Comparison of ENCODE assay signal across 8 cellular contexts in genomic region chr7:30159698-30160143, GRCh38. TPM values are rescaled to one million over a fixed set of nuclear protein-coding genes. Genes with fewer than 3 reads are reported as not detected.
DNase-seq lines count a peak whose midpoint lies in the region; ATAC-seq and TF ChIP-seq lines count a peak whose summit lies in the region.

No MANE protein-coding gene starts in this region.

- H3K9me3 Mint-ChIP-seq in Calu3 (ENCODE audit: low read depth, unreplicated experiment): no peaks in the 10 kb centered on the region

- H3K4me3 ChIP-seq in GM23248 (no peak overlapping the region), RWPE2 (ENCODE audit: severe bottlenecking) (no peak overlapping the region), esophagus muscularis mucosa (no peak overlapping the region)

- H2AFZ ChIP-seq in GM23248: no peak overlapping the region

- CTCF ChIA-PET in Calu3 (lab: Charles Lee): interaction anchor here (0.7 to 1.1 kb wide), 2 partner anchors 12 to 402 kb away, joined by 3 read pairs; no protein-coding TSS in a partner anchor

- H3K79me2 ChIP-seq in GM23248 (ENCODE audit: insufficient read depth): no peaks in the 10 kb centered on the region

- H3K4me1 ChIP-seq in GM23248 (ENCODE audit: insufficient read depth) (peaks cover 15% of the 10 kb centered on the region), RWPE2 (ENCODE audit: insufficient read depth, poor library complexity, severe bottlenecking) (peaks cover 22% of the 10 kb centered on the region), esophagus muscularis mucosa (peaks cover 19 to 53% (median 45%) of the 10 kb centered on the region in 4 donors)

- H3K4me3 Mint-ChIP-seq in Calu3 (ENCODE audit: low read depth, unreplicated experiment): no peak overlapping the region

- BruUV-seq in Calu3 (replicated peaks; lab: Mats Ljungman, UMichigan): no TSS peak

- H3K27me3 ChIP-seq in GM23248 (replicated peaks; ENCODE audit: insufficient read depth): no peaks in the 10 kb centered on the region
- no peaks in the 10 kb centered on the region for H3K27me3 ChIP-seq in RWPE2 (ENCODE audit: insufficient read depth, poor library complexity, severe bottlenecking)
- H3K27me3 ChIP-seq in esophagus muscularis mucosa: no peaks in the 10 kb centered on the region

- TF ChIP-seq CTCF in Calu3 (IDR thresholded peaks at IDR 0.05; ENCODE audit: unreplicated experiment): no peak
- peak; percentile 25 for TF ChIP-seq CTCF in RWPE2 (IDR thresholded peaks at IDR 0.05; ENCODE audit: poor library complexity, severe bottlenecking)
- TF ChIP-seq CTCF in esophagus muscularis mucosa (IDR thresholded peaks at IDR 0.05): peak in 1 of 3 experiments; percentile 14

- no peaks in the 10 kb centered on the region for H3K27me3 Mint-ChIP-seq in Calu3 (ENCODE audit: unreplicated experiment)

- H3K36me3 ChIP-seq in GM23248 (ENCODE audit: low read depth) (no peaks in the 10 kb centered on the region), RWPE2 (ENCODE audit: low read depth) (no peaks in the 10 kb centered on the region), esophagus muscularis mucosa (peaks cover 0 to 52% (median 13%) of the 10 kb centered on the region in 4 donors)

- H3K9me2 ChIP-seq in GM23248 (ENCODE audit: insufficient read depth): no peaks in the 10 kb centered on the region

- H3K36me3 Mint-ChIP-seq in Calu3 (ENCODE audit: insufficient read depth, unreplicated experiment): no peaks in the 10 kb centered on the region

- no peaks in the 10 kb centered on the region for H4K20me1 ChIP-seq in GM23248 (ENCODE audit: insufficient read depth)

- TF ChIP-seq POLR2A in esophagus muscularis mucosa (IDR thresholded peaks at IDR 0.05; ENCODE audit: low read depth): no peak

- 49 to 56% methylated on average over 6 of the region's 6 CpGs for WGBS in GM23248 (ENCODE audit: low coverage in 1 of 2, low lambda C conversion rate in 2 of 2, missing lambda C conversion rate in 2 of 2), 2 experiments
- 50% methylated on average over 6 of the region's 6 CpGs for WGBS in esophagus muscularis mucosa

- no peak overlapping the region for H3K4me2 ChIP-seq in GM23248 (ENCODE audit: unreplicated experiment)

- H3K27ac Mint-ChIP-seq in Calu3 (ENCODE audit: unreplicated experiment): no peak overlapping the region

- H3K27ac ChIP-seq in GM23248: no peak overlapping the region
- H3K27ac ChIP-seq in RWPE2 (ENCODE audit: poor library complexity, severe bottlenecking): no peak overlapping the region
- H3K27ac ChIP-seq in esophagus muscularis mucosa (replicated peaks in 1 of 4): peak overlapping the region in 3 of 4 donors; percentile 32 to 52 (median 50)

- no peak for TF ChIP-seq EP300 in esophagus muscularis mucosa (IDR thresholded peaks at IDR 0.05)

- 0 out of 2 replicates have a peak, but pooled peaks cover 5% of the 10 kb centered on the region for H3F3A ChIP-seq in GM23248 (ENCODE audit: insufficient read depth)

- no peaks in the 10 kb centered on the region for H3K9me3 ChIP-seq in GM23248 (ENCODE audit: low read depth)
- H3K9me3 ChIP-seq in RWPE2 (ENCODE audit: severe bottlenecking): no peaks in the 10 kb centered on the region
- H3K9me3 ChIP-seq in esophagus muscularis mucosa: no peaks in the 10 kb centered on the region

- H3K4me1 Mint-ChIP-seq in Calu3 (ENCODE audit: low read depth, unreplicated experiment): peaks cover 23% of the 10 kb centered on the region

- peak; percentile 30 for DNase-seq in Calu3
- DNase-seq in GM23248: peak; percentile 62
- DNase-seq in RWPE2 (ENCODE audit: low spot score): no peak
- no peak for DNase-seq in esophagus muscularis mucosa (ENCODE audit: extremely low spot score)
- no peak for DNase-seq in sciatic nerve (ENCODE audit: low spot score)
- no peak for DNase-seq in activated gamma-delta T cell treated with Interleukin-2 at 50 U/mL for 16 hours
- DNase-seq in activated effector memory CD4-positive, alpha-beta T cell treated with anti-CD3 and anti-CD28 coated beads, Interleukin-2, amount 50 U/mL, for 16 hours: no peak
- DNase-seq in NCI-H2029 (lab: John Stamatoyannopoulos, UW): no peak

- ATAC-seq in RWPE2 (ENCODE audit: low read depth): no peak
- peak; percentile 58 for ATAC-seq in sciatic nerve

- H3K9ac ChIP-seq in GM23248: no peak overlapping the region

- intact Hi-C loops in Calu3 (cut with micrococcal nuclease; ENCODE audit: unreplicated experiment) (loop anchor here (5.0 to 10.0 kb wide), 3 partner anchors 95 to 403 kb away; no protein-coding TSS in a partner anchor), esophagus muscularis mucosa (cut with DNase I) (loop anchor here (10.0 kb wide), 1 partner anchor 115 kb away; no protein-coding TSS in a partner anchor), sciatic nerve (cut with DNase I) (no loop called here)

- in situ Hi-C loops in GM23248 (cut with MboI): loop anchor here (10.0 to 25.0 kb wide), 2 partner anchors 253 to 405 kb away; no protein-coding TSS in a partner anchor

RNA-seq across cellular contexts. Expression of gene MTURN, which starts 24.9 kb away (rescaled TPM):
- total RNA-seq in Calu3 (2022) (6.4 and 6.5 TPM in 2 replicates), esophagus muscularis mucosa (100 to 1,000 TPM; 158 to 249 (median 196) TPM), sciatic nerve (189 TPM)
- total RNA-seq in GM23248 (2014; rRNA removed; shearing (Covaris generic)): 22.5 and 23.6 TPM in 2 replicates
- polyA plus RNA-seq in GM23248 (2016; fragmentation: Nextera tagmentation; extraction: Ambion mirVana): 15.6 and 15.9 TPM in 2 replicates

Comparison
In these comparisons a context has a peak if more than half of its experiments do, and no peak if none do; other contexts are left out.
1. DNase-seq: peak in Calu3 (single experiment) and GM23248 (single experiment); none in RWPE2 (single experiment), esophagus muscularis mucosa (single experiment), sciatic nerve (single experiment), activated gamma-delta T cell treated with Interleukin-2 at 50 U/mL for 16 hours (single experiment), activated effector memory CD4-positive, alpha-beta T cell treated with anti-CD3 and anti-CD28 coated beads, Interleukin-2, amount 50 U/mL, for 16 hours (single experiment) and NCI-H2029 (single experiment).
2. H3K27ac ChIP-seq: peak in esophagus muscularis mucosa (3 of 4); none in GM23248 (single experiment) and RWPE2 (single experiment).